ENCODE assay signal across 21 cellular contexts in genomic region chr3:48372377-48372770, GRCh38. TPM values are rescaled to one million over a fixed set of nuclear protein-coding genes. Genes with fewer than 3 reads are reported as not detected.
DNase-seq lines count a peak whose midpoint lies in the region; ATAC-seq and TF ChIP-seq lines count a peak whose summit lies in the region.
"Had no signal": no experiment of that assay in that cellular context is flagged by ENCODE, and none has a peak within 500 bp of the region (broad histone marks: within the 10 kb centered on the region; RNA-seq: fewer than 3 reads in every experiment).

No MANE protein-coding gene starts in this region.

- H3K36me3 ChIP-seq in MM.1S (replicated peaks; ENCODE audit: insufficient read depth, low read length) (no peaks in the 10 kb centered on the region), endodermal cell (ENCODE audit: control insufficient read depth, insufficient read depth, low read length) (no peaks in the 10 kb centered on the region)

- peak overlapping the region; percentile 46; the same call in 1 of the 2 replicates for H3K4me2 ChIP-seq in MM.1S (ENCODE audit: low read depth, low read length)
- H3K4me2 ChIP-seq: SK-N-SH had no signal

- H3K36me3 Mint-ChIP-seq in endodermal cell (ENCODE audit: low read depth): no peaks in the 10 kb centered on the region
- H3K36me3 Mint-ChIP-seq: CD4-positive, alpha-beta memory T cell had no signal

- H3K27ac ChIP-seq in MM.1S (ENCODE audit: low read length) (no peak overlapping the region; the same call in 1 of the 2 replicates), endodermal cell (ENCODE audit: low read depth, low read length) (no peak overlapping the region)

- peaks cover 6% of the 10 kb centered on the region; the same call in 1 of the 2 replicates for H3K4me1 ChIP-seq in MM.1S (ENCODE audit: low read length)
- H3K4me1 ChIP-seq in endodermal cell (ENCODE audit: control insufficient read depth, insufficient read depth, low read length): peaks cover 23% of the 10 kb centered on the region

- 80 to 81% methylated on average over 6 to 7 of the region's 7 CpGs for WGBS in endodermal cell (ENCODE audit: insufficient coverage in 1 of 2, insufficient read length in 1 of 2), 2 experiments

- DNase-seq in NCI-H2107 treated with DMSO at 0.1 percent for 48 hours (lab: John Stamatoyannopoulos, UW; ENCODE audit: unreplicated experiment) (peak; percentile 35), NCI-H2107 (lab: John Stamatoyannopoulos, UW) (no peak), COLO668 (lab: John Stamatoyannopoulos, UW; ENCODE audit: unreplicated experiment) (peak; percentile 16), MM.1S (peak; percentile 85), endodermal cell (no peak), GM13976 (ENCODE audit: low spot score) (no peak), hypothalamus (lab: John Stamatoyannopoulos, UW) (no peak)
- DNase-seq: CD4-positive, alpha-beta memory T cell; DMS79; NCI-H1092; NCI-H187 treated with DMSO at 0.1 percent for 48 hours; NCI-H2227 treated with DMSO at 0.1 percent for 48 hours; NCI-H774; SHP77; T-helper 1 cell had no signal

- H3K9me2 ChIP-seq in MM.1S (replicated peaks; ENCODE audit: insufficient read depth, low read length): no peaks in the 10 kb centered on the region
- H3K9me2 ChIP-seq: SK-N-SH had no signal

- H3K9ac ChIP-seq in MM.1S (ENCODE audit: low read length) (no peak overlapping the region), endodermal cell (ENCODE audit: extremely low read depth, low read length, poor library complexity, severe bottlenecking) (peak overlapping the region; percentile 6)
- H3K9ac ChIP-seq: SK-N-SH had no signal

- H3K4me3 Mint-ChIP-seq in endodermal cell: no peak overlapping the region
- H3K4me3 Mint-ChIP-seq: CD4-positive, alpha-beta memory T cell had no signal

- TF ChIP-seq CTCF in MM.1S (IDR thresholded peaks at IDR 0.05; ENCODE audit: low read length) (no peak), endodermal cell (conservative IDR thresholded peaks at IDR 0.05) (no peak), GM13976 (IDR thresholded peaks at IDR 0.05; ENCODE audit: borderline replicate concordance, control extremely low read depth, extremely low read depth, insufficient read depth, missing control alignments) (no peak)

- H3K9me3 Mint-ChIP-seq in endodermal cell: no peaks in the 10 kb centered on the region

- no peaks in the 10 kb centered on the region for H4K20me1 ChIP-seq in MM.1S (ENCODE audit: insufficient read depth, low read length)

- H3K4me1 Mint-ChIP-seq in endodermal cell: peaks cover 33% of the 10 kb centered on the region
- H3K4me1 Mint-ChIP-seq: CD4-positive, alpha-beta memory T cell had no signal

- no peaks in the 10 kb centered on the region for H3K27me3 Mint-ChIP-seq in endodermal cell (ENCODE audit: insufficient read depth)
- H3K27me3 Mint-ChIP-seq: CD4-positive, alpha-beta memory T cell had no signal

- H3K4me3 ChIP-seq in MM.1S (ENCODE audit: low read length) (no peak overlapping the region), endodermal cell (ENCODE audit: low read length) (peak overlapping the region; percentile 52)

- no peaks in the 10 kb centered on the region for H3K9me3 ChIP-seq in MM.1S (replicated peaks; ENCODE audit: insufficient read depth, low read length)
- no peaks in the 10 kb centered on the region for H3K9me3 ChIP-seq in endodermal cell (ENCODE audit: control insufficient read depth, low read length)
- H3K9me3 ChIP-seq: SK-N-SH had no signal

- no peaks in the 10 kb centered on the region for H3K27me3 ChIP-seq in MM.1S (replicated peaks; ENCODE audit: insufficient read depth, low read length)
- no peaks in the 10 kb centered on the region for H3K27me3 ChIP-seq in endodermal cell (ENCODE audit: control insufficient read depth, insufficient read depth, low read length, poor library complexity, severe bottlenecking)

- peak overlapping the region; percentile 4 for H3K27ac Mint-ChIP-seq in endodermal cell
- H3K27ac Mint-ChIP-seq: CD4-positive, alpha-beta memory T cell had no signal

- no peak for ATAC-seq in HG03095 (IDR thresholded peaks at IDR 0.05; ENCODE audit: unreplicated experiment)

- H2AFZ ChIP-seq in MM.1S (ENCODE audit: low read length): peak overlapping the region; percentile 51

- 0 out of 2 replicates have a peak, but pooled peaks cover 4% of the 10 kb centered on the region for H3F3A ChIP-seq in MM.1S (ENCODE audit: insufficient read depth, low read length)

- no peaks in the 10 kb centered on the region for H3K79me2 ChIP-seq in MM.1S (ENCODE audit: low read length)

- in situ Hi-C loops in GM13976 (cut with MboI; ENCODE audit: low sequenced_read_pairs, unreplicated experiment): no loop called here

RNA-seq across cellular contexts. Expression of gene FBXW12, which starts 0.4 kb away (rescaled TPM):
- 1 to 10 TPM in 1 of 2 donors, under 1 TPM in 1; 0.13 to 1.4 TPM for total RNA-seq in endodermal cell
- 0.61 TPM for polyA plus RNA-seq in endodermal cell (2013, experiment 1 of 2)
- polyA plus RNA-seq in endodermal cell (2013, experiment 2 of 2): 0.62 TPM
- total RNA-seq: A172; CD4-positive, alpha-beta memory T cell; MCF 10A had no signal
- polyA plus RNA-seq: BJ; CD4-positive, alpha-beta memory T cell had no signal

RNA-seq across cellular contexts. Expression of gene SPINK8, which starts 38.9 kb away (rescaled TPM):
- total RNA-seq in endodermal cell: not detected
- not detected for polyA plus RNA-seq in endodermal cell (2013, experiment 1 of 2)
- polyA plus RNA-seq in endodermal cell (2013, experiment 2 of 2): not detected
- total RNA-seq: A172; CD4-positive, alpha-beta memory T cell; H4; MCF 10A had no signal
- polyA plus RNA-seq: BJ; CD4-positive, alpha-beta memory T cell; SK-N-SH had no signal

RNA-seq across cellular contexts. Expression of gene PLXNB1, which starts 57.5 kb away (rescaled TPM):
- 100 to 1,000 TPM; 175 to 216 TPM for total RNA-seq in endodermal cell
- polyA plus RNA-seq in endodermal cell (2013, experiment 1 of 2): 165 TPM
- polyA plus RNA-seq in endodermal cell (2013, experiment 2 of 2): 157 TPM

Comparison
In these comparisons a context has a peak if more than half of its experiments do, and no peak if none do; other contexts are left out.
1. DNase-seq: peak in NCI-H2107 treated with DMSO at 0.1 percent for 48 hours (single experiment), COLO668 (single experiment) and MM.1S (single experiment); none in NCI-H2107 (single experiment), endodermal cell (single experiment), GM13976 (single experiment) and hypothalamus (0 of 51).